In the genomic region with DNA sequence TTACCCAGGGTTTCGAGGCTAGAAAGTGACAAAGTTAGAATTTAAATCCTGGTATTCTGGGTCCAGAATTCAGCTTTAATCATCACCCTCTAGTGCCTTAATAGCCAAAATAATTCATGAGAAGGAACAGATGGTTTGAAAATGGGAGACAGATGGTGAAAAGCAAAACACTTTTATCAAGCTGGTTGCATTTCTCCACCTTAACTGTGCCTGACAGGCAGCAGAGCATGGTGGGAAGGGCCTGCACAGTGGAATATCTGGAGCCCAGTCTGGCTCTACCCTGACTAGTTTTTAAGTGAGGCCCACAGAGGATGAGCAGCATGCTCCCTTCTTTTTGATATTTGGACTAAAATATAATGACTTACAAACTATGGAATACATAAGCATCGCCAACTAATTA, we compare ENCODE assay signal across 24 cellular contexts. TPM values are rescaled to one million over a fixed set of nuclear protein-coding genes. Genes with fewer than 3 reads are reported as not detected.
A peak's percentile ranks its signal among the peaks of the same experiment; 100 is the strongest.
DNase-seq lines count a peak whose midpoint lies in the region; TF ChIP-seq lines count a peak whose summit lies in the region.
"Had no signal": no experiment of that assay in that cellular context is flagged by ENCODE, and none has a peak within 500 bp of the region (broad histone marks: within the 10 kb centered on the region; RNA-seq: fewer than 3 reads in every experiment).

No MANE protein-coding gene starts in this region.

- H2BK5ac ChIP-seq in trophoblast cell (ENCODE audit: low read depth, low read length, poor library complexity): no peak overlapping the region

- no peak overlapping the region for H2AK5ac ChIP-seq in trophoblast cell (ENCODE audit: low read length)

- no peak overlapping the region for H3K4me2 ChIP-seq in trophoblast cell (ENCODE audit: low read length)
- H3K4me2 ChIP-seq in osteoblast (ENCODE audit: insufficient read depth, low read length): no peak overlapping the region
- H3K4me2 ChIP-seq: BLaER1 treated with 17β-estradiol and CSF1 and Interleukin-3, amounts not matched to agents 10 nM and 100 nM had no signal

- H3K79me2 ChIP-seq in trophoblast cell (ENCODE audit: control insufficient read depth, insufficient read depth, low read length, poor library complexity): no peaks in the 10 kb centered on the region
- no peaks in the 10 kb centered on the region for H3K79me2 ChIP-seq in osteoblast (ENCODE audit: insufficient read depth, low read length)

- H3K27ac ChIP-seq in WERI-Rb-1 (no peak overlapping the region), trophoblast cell (ENCODE audit: low read depth, low read length) (no peak overlapping the region), osteoblast (ENCODE audit: low read depth, low read length) (no peak overlapping the region), colonic mucosa (no peak overlapping the region)
- H3K27ac ChIP-seq: BLaER1 treated with 17β-estradiol and CSF1 and Interleukin-3, amounts not matched to agents 10 nM and 100 nM; RWPE1 had no signal

- no peak overlapping the region for H2AFZ ChIP-seq in trophoblast cell (ENCODE audit: insufficient read depth, low read length, poor library complexity)
- H2AFZ ChIP-seq in osteoblast (ENCODE audit: low read length): no peak overlapping the region

- no peak overlapping the region for H4K8ac ChIP-seq in trophoblast cell (ENCODE audit: low read depth, low read length)

- H3K9ac ChIP-seq in trophoblast cell (ENCODE audit: low read length) (no peak overlapping the region), colonic mucosa (ENCODE audit: low read depth in 2 of 2, low read length in 2 of 2) (no peak overlapping the region)
- H3K9ac ChIP-seq: BLaER1 treated with 17β-estradiol and CSF1 and Interleukin-3, amounts not matched to agents 10 nM and 100 nM had no signal

- intact Hi-C loops in colonic mucosa (cut with DNase I): no loop called here

- H3K18ac ChIP-seq in trophoblast cell (ENCODE audit: low read length): no peak overlapping the region

- H2BK12ac ChIP-seq in trophoblast cell (ENCODE audit: low read length): peak overlapping the region; percentile 83

- TF ChIP-seq CTCF in WERI-Rb-1 (IDR thresholded peaks at IDR 0.05; ENCODE audit: low read depth, low read length) (no peak), osteoblast (IDR thresholded peaks at IDR 0.05; ENCODE audit: extremely low read depth, low read depth, low read length) (no peak), colonic mucosa (IDR thresholded peaks at IDR 0.05) (no peak)

- WGBS in trophoblast cell (ENCODE audit: extremely low coverage, insufficient coverage, insufficient read length): no CpG with 5 or more reads among the region's 2 CpGs

- no peak overlapping the region for H3K23ac ChIP-seq in trophoblast cell (ENCODE audit: low read length)

- no peak overlapping the region for H4K91ac ChIP-seq in trophoblast cell (ENCODE audit: low read depth, low read length)

- H3K4me1 ChIP-seq in trophoblast cell (ENCODE audit: control insufficient read depth in 1 of 2, insufficient read depth in 2 of 2, low read length in 2 of 2) (peaks cover 5 to 9% of the 10 kb centered on the region in 2 experiments), osteoblast (ENCODE audit: insufficient read depth, low read length) (no peaks in the 10 kb centered on the region), colonic mucosa (no peaks in the 10 kb centered on the region)
- H3K4me1 ChIP-seq: BLaER1 treated with 17β-estradiol and CSF1 and Interleukin-3, amounts not matched to agents 10 nM and 100 nM; HAP-1 had no signal

- H3K4me3 ChIP-seq in WERI-Rb-1 (ENCODE audit: low read depth, low read length) (no peak overlapping the region), trophoblast cell (ENCODE audit: low read depth, low read length) (no peak overlapping the region), osteoblast (ENCODE audit: insufficient read depth, low read length) (no peak overlapping the region), colonic mucosa (no peak overlapping the region)
- H3K4me3 ChIP-seq: BLaER1 treated with 17β-estradiol and CSF1 and Interleukin-3, amounts not matched to agents 10 nM and 100 nM; HAP-1; MG63 had no signal

- H3K9me3 ChIP-seq in WERI-Rb-1 (ENCODE audit: severe bottlenecking) (no peaks in the 10 kb centered on the region), trophoblast cell (ENCODE audit: insufficient read depth, low read depth, low read length) (no peaks in the 10 kb centered on the region), osteoblast (ENCODE audit: low read depth, low read length) (no peaks in the 10 kb centered on the region), colonic mucosa (no peaks in the 10 kb centered on the region)
- H3K9me3 ChIP-seq: HAP-1, MG63 had no signal

- no peak overlapping the region for H2BK120ac ChIP-seq in trophoblast cell (ENCODE audit: insufficient read depth, low read length, poor library complexity)

- no peak overlapping the region for H3K14ac ChIP-seq in trophoblast cell (ENCODE audit: low read length)

- H3K27me3 ChIP-seq in WERI-Rb-1 (ENCODE audit: insufficient read depth, low read depth, severe bottlenecking) (peaks cover 24% of the 10 kb centered on the region), trophoblast cell (ENCODE audit: insufficient read depth, low read length) (no peaks in the 10 kb centered on the region), osteoblast (ENCODE audit: insufficient read depth, low read length) (peaks cover 64% of the 10 kb centered on the region), colonic mucosa (no peaks in the 10 kb centered on the region)
- H3K27me3 ChIP-seq: BLaER1 treated with 17β-estradiol and CSF1 and Interleukin-3, amounts not matched to agents 10 nM and 100 nM; MG63 had no signal

- H4K20me1 ChIP-seq in osteoblast (ENCODE audit: insufficient read depth, low read length): no peaks in the 10 kb centered on the region
- H4K20me1 ChIP-seq: BLaER1 treated with 17β-estradiol and CSF1 and Interleukin-3, amounts not matched to agents 10 nM and 100 nM had no signal

- H4K12ac ChIP-seq in trophoblast cell (ENCODE audit: low read depth, low read length): no peak overlapping the region

- no peaks in the 10 kb centered on the region for H3K36me3 ChIP-seq in WERI-Rb-1
- no peaks in the 10 kb centered on the region for H3K36me3 ChIP-seq in trophoblast cell (ENCODE audit: control insufficient read depth in 1 of 2, insufficient read depth in 2 of 2, low read length in 2 of 2)
- H3K36me3 ChIP-seq in osteoblast (ENCODE audit: insufficient read depth, low read length): no peaks in the 10 kb centered on the region
- no peaks in the 10 kb centered on the region for H3K36me3 ChIP-seq in colonic mucosa
- H3K36me3 ChIP-seq: BLaER1 treated with 17β-estradiol and CSF1 and Interleukin-3, amounts not matched to agents 10 nM and 100 nM; HAP-1; MG63 had no signal

- peaks cover 19% of the 10 kb centered on the region for H3K79me1 ChIP-seq in trophoblast cell (ENCODE audit: low read length)

- DNase-seq in DMS 273 treated with DMSO at 0.1 percent for 48 hours (lab: John Stamatoyannopoulos, UW) (peak; percentile 94), NCI-H2171 (lab: John Stamatoyannopoulos, UW) (peak; percentile 89), WERI-Rb-1 (peak; percentile 7), trophoblast cell (no peak), osteoblast (ENCODE audit: insufficient read length, low spot score, missing footprints) (no peak), NCI-H2107 treated with DMSO at 0.1 percent for 48 hours (lab: John Stamatoyannopoulos, UW; ENCODE audit: unreplicated experiment) (no peak), colonic mucosa (no peak)
- DNase-seq: CD4-positive, alpha-beta T cell; COR-L47; DMS79; EL; GF-D8; GOT3; HFFc6; KBM-7; MG63; NCI-H187; NCI-H2081 treated with DMSO at 0.1 percent for 48 hours; NCI-H748 treated with DMSO at 0.1 percent for 48 hours; SHP77; T-cell had no signal

- no peak overlapping the region for H3K4ac ChIP-seq in trophoblast cell (ENCODE audit: low read depth, low read length)

RNA-seq across cellular contexts. Expression of a gene that starts 35.6 kb away (rescaled TPM):
- 19.6 and 22.1 TPM in 2 replicates for polyA plus RNA-seq in trophoblast cell (2013)
- total RNA-seq in osteoblast (0.36 and 0.59 TPM in 2 replicates), colonic mucosa (1 to 10 TPM in 1 of 2 donors, under 1 TPM in 1; 0.96 to 1.5 TPM)

Comparison
In these comparisons a context has a peak if more than half of its experiments do, and no peak if none do; other contexts are left out.
1. DNase-seq: peak in DMS 273 treated with DMSO at 0.1 percent for 48 hours (single experiment), NCI-H2171 (single experiment) and WERI-Rb-1 (single experiment); none in trophoblast cell (0 of 2), osteoblast (single experiment), NCI-H2107 treated with DMSO at 0.1 percent for 48 hours (single experiment) and colonic mucosa (single experiment).